Comparison of ENCODE assay signal across 8 cellular contexts in genomic region chr20:63979549-63980316, GRCh38. TPM values are rescaled to one million over a fixed set of nuclear protein-coding genes. Genes with fewer than 3 reads are reported as not detected.
A peak's percentile ranks its signal among the peaks of the same experiment; 100 is the strongest.
DNase-seq lines count a peak whose midpoint lies in the region; ATAC-seq and TF ChIP-seq lines count a peak whose summit lies in the region.

SAMD10 (minus strand) TSS chr20:63979642; CDS start chr20:63979467, 175 bp downstream.

- H3K9me3 ChIP-seq in esophagus (ENCODE audit: control insufficient read depth in 2 of 2, insufficient read depth in 1 of 2, low read depth in 1 of 2, low read length in 1 of 2) (no peaks in the 10 kb centered on the region), neuron (ENCODE audit: low read length) (no peaks in the 10 kb centered on the region), thyroid gland (no peaks in the 10 kb centered on the region)

- no peak for TF ChIP-seq POLR2A in thyroid gland (IDR thresholded peaks at IDR 0.05)

- TF ChIP-seq CTCF in GM12873 (IDR thresholded peaks at IDR 0.05; ENCODE audit: insufficient read depth, low read depth, low read length, missing control alignments), result peak; percentile 38
- peak in 2 of 6 experiments; percentile 24 to 33 for TF ChIP-seq CTCF in thyroid gland (IDR thresholded peaks at IDR 0.05)

- 1 to 5% methylated on average over 27 to 54 of the region's 54 CpGs for WGBS in esophagus, 2 donors
- 6 to 22% methylated on average over 3 to 21 of the region's 54 CpGs for WGBS in thyroid gland, 2 donors

- no peaks in the 10 kb centered on the region for H3K27me3 ChIP-seq in esophagus (ENCODE audit: control insufficient read depth in 1 of 2, insufficient read depth in 2 of 2, low read length in 2 of 2)
- no peaks in the 10 kb centered on the region for H3K27me3 ChIP-seq in neuron (ENCODE audit: insufficient read depth, low read length)
- no peaks in the 10 kb centered on the region for H3K27me3 ChIP-seq in thyroid gland

- intact Hi-C loops in thyroid gland (cut with DNase I), result no loop called here

- H3K36me3 ChIP-seq in esophagus (ENCODE audit: control insufficient read depth in 2 of 2, insufficient read depth in 2 of 2, low read length in 1 of 2), result peaks cover 8 to 12% of the 10 kb centered on the region in 2 donors
- peaks cover 8% of the 10 kb centered on the region for H3K36me3 ChIP-seq in neuron (ENCODE audit: insufficient read depth, low read length)
- H3K36me3 ChIP-seq in thyroid gland, result peaks cover 10 to 12% of the 10 kb centered on the region in 2 donors

- H3K4me3 ChIP-seq in esophagus (ENCODE audit: low read depth in 1 of 2, low read length in 2 of 2) (peak within 1 kb of the TSS; percentile 86 to 91), neuron (ENCODE audit: low read length) (peak within 1 kb of the TSS; percentile 68), thyroid gland (replicated peaks in 1 of 3) (peak within 1 kb of the TSS; percentile 45 to 75 (median 49))

- H3K27ac ChIP-seq in esophagus (ENCODE audit: low read depth in 2 of 2, low read length in 1 of 2) (peak within 1 kb of the TSS; percentile 92), thyroid gland (peak within 1 kb of the TSS in 2 of 3 donors; percentile 20 to 59)

- peak; percentile 43 for DNase-seq in NOMO-1 treated with DMSO at 0.1 percent for 48 hours (lab: John Stamatoyannopoulos, UW; ENCODE audit: unreplicated experiment)
- DNase-seq in activated T-cell treated with anti-CD3 and anti-CD28 coated beads for 1 hour (ENCODE audit: low read depth), result peak; percentile 54
- DNase-seq in thyroid gland, result peak; percentile 50 to 54
- no peak for DNase-seq in COLO829 (ENCODE audit: low spot score)

- peak within 1 kb of the TSS; percentile 78 for H2AFZ ChIP-seq in neuron (ENCODE audit: low read depth, low read length)

- peak; percentile 40 for ATAC-seq in HG03342 (IDR thresholded peaks at IDR 0.05; ENCODE audit: unreplicated experiment)

- H3K4me1 ChIP-seq in esophagus (ENCODE audit: control insufficient read depth in 2 of 2, insufficient read depth in 2 of 2, low read length in 1 of 2) (peaks cover 2 to 16% of the 10 kb centered on the region in 2 donors), neuron (ENCODE audit: insufficient read depth, low read length) (peaks cover 20% of the 10 kb centered on the region), thyroid gland (peaks cover 24 to 26% of the 10 kb centered on the region in 2 donors)

RNA-seq across cellular contexts. Expression of gene SAMD10, which starts in this region (rescaled TPM):
- polyA plus RNA-seq in esophagus, result 10 to 100 TPM in 1 of 2 donors, 1 to 10 TPM in 1; 9.4 to 13.1 TPM
- 1 to 10 TPM; 1.1 to 6.4 (median 5.0) TPM for total RNA-seq in thyroid gland
